Comparison of ENCODE assay signal across 8 cellular contexts in genomic region chr14:73612339-73613045, GRCh38. TPM values are rescaled to one million over a fixed set of nuclear protein-coding genes. Genes with fewer than 3 reads are reported as not detected.
DNase-seq lines count a peak whose midpoint lies in the region; ATAC-seq, FAIRE-seq and TF ChIP-seq lines count a peak whose summit lies in the region.

Gene ACOT6, plus strand, starts transcription at chr14:73612517. Its CDS starts 55 bp downstream, at chr14:73612572.

- H3K4me1 Mint-ChIP-seq in T-helper 17 cell = peaks cover 2% of the 10 kb centered on the region

- peak within 1 kb of the TSS; percentile 90 for H3K4me3 Mint-ChIP-seq in T-helper 17 cell

- H3K4me2 ChIP-seq in Karpas-422 (ENCODE audit: low read depth, low read length, poor library complexity, severe bottlenecking) = peak within 1 kb of the TSS; percentile 59

- no peaks in the 10 kb centered on the region for H3K36me3 Mint-ChIP-seq in T-helper 17 cell (ENCODE audit: low read depth)

- FAIRE-seq in D721Med (lab: Jason Lieb, UNC) (no peak), urothelium cell line (lab: Jason Lieb, UNC) (peak; percentile 5)

- WGBS in right cardiac atrium = under 1% methylated on average over 84 of the region's 84 CpGs
- WGBS in psoas muscle, 3 donors = 0 to 1% (median 1%) methylated on average over 54 to 84 of the region's 84 CpGs

- peak within 1 kb of the TSS; percentile 46; the same call in 1 of the 2 replicates for H2AFZ ChIP-seq in Karpas-422 (ENCODE audit: low read length)

- H3K36me3 ChIP-seq in Karpas-422 (ENCODE audit: insufficient read depth, low read length) (no peaks in the 10 kb centered on the region), psoas muscle (ENCODE audit: insufficient read depth in 1 of 2, low read depth in 1 of 2) (no peaks in the 10 kb centered on the region)

- H3K27ac Mint-ChIP-seq in T-helper 17 cell = peak within 1 kb of the TSS; percentile 59

- H3K27me3 ChIP-seq in Karpas-422 (ENCODE audit: low read length) = no peaks in the 10 kb centered on the region
- H3K27me3 ChIP-seq in right cardiac atrium (ENCODE audit: control insufficient read depth, insufficient read depth) = no peaks in the 10 kb centered on the region
- H3K27me3 ChIP-seq in psoas muscle (ENCODE audit: insufficient read depth in 3 of 3, low read length in 2 of 3) = no peaks in the 10 kb centered on the region

- H3K9me3 ChIP-seq in Karpas-422 (ENCODE audit: low read length) = no peaks in the 10 kb centered on the region
- no peaks in the 10 kb centered on the region for H3K9me3 ChIP-seq in T-helper 17 cell (ENCODE audit: control insufficient read depth, low read length, poor library complexity, severe bottlenecking)
- H3K9me3 ChIP-seq in right cardiac atrium (ENCODE audit: control insufficient read depth, low read length) = no peaks in the 10 kb centered on the region
- no peaks in the 10 kb centered on the region for H3K9me3 ChIP-seq in psoas muscle

- no peak within 1 kb of the TSS for H3K27ac ChIP-seq in Karpas-422 (ENCODE audit: low read length)
- peak within 1 kb of the TSS; percentile 65 for H3K27ac ChIP-seq in angular gyrus (ENCODE audit: low read depth, low read length)
- H3K27ac ChIP-seq in right cardiac atrium (ENCODE audit: low read length) = peak within 1 kb of the TSS; percentile 40
- peak within 1 kb of the TSS; percentile 82 for H3K27ac ChIP-seq in psoas muscle

- H3K4me1 ChIP-seq in Karpas-422 (ENCODE audit: low read length) = no peaks in the 10 kb centered on the region
- H3K4me1 ChIP-seq in right cardiac atrium (ENCODE audit: control insufficient read depth, insufficient read depth, low read length) = no peaks in the 10 kb centered on the region
- no peaks in the 10 kb centered on the region for H3K4me1 ChIP-seq in psoas muscle

- peak within 1 kb of the TSS; percentile 58 for H3K9ac ChIP-seq in Karpas-422 (ENCODE audit: low read length)

- ATAC-seq in GM21515 (IDR thresholded peaks at IDR 0.05; ENCODE audit: unreplicated experiment) (peak; percentile 55), T-helper 17 cell (peak; percentile 89), right cardiac atrium (peak; percentile 94 to 96), psoas muscle (peak; percentile 89 to 93 (median 91))

- peak; percentile 51 for DNase-seq in D721Med (ENCODE audit: insufficient read length, low spot score)
- peak; percentile 78 for DNase-seq in Karpas-422
- peak; percentile 38 to 51 (median 44) for DNase-seq in T-helper 17 cell
- peak; percentile 79 to 91 (median 91) for DNase-seq in right cardiac atrium
- peak; percentile 72 to 87 for DNase-seq in psoas muscle
- DNase-seq in urothelium cell line (ENCODE audit: low spot score) = no peak

- H4K20me1 ChIP-seq in Karpas-422 (ENCODE audit: insufficient read depth, low read depth, low read length) = no peaks in the 10 kb centered on the region

- peak within 1 kb of the TSS; percentile 63 for H3K4me3 ChIP-seq in Karpas-422 (ENCODE audit: low read length)
- peak within 1 kb of the TSS; percentile 47 for H3K4me3 ChIP-seq in right cardiac atrium (ENCODE audit: low read length)
- H3K4me3 ChIP-seq in psoas muscle = peak within 1 kb of the TSS; percentile 86

- no peaks in the 10 kb centered on the region for H3K9me2 ChIP-seq in Karpas-422 (replicated peaks; ENCODE audit: insufficient read depth, low read length)

- no peaks in the 10 kb centered on the region for H3K79me2 ChIP-seq in Karpas-422 (ENCODE audit: low read length)

- H3K27me3 Mint-ChIP-seq in T-helper 17 cell = peaks cover 9% of the 10 kb centered on the region

- TF ChIP-seq CTCF in D721Med (IDR thresholded peaks at IDR 0.05; ENCODE audit: insufficient read depth, missing control alignments) (no peak), psoas muscle (IDR thresholded peaks at IDR 0.05) (no peak)

- intact Hi-C loops in right cardiac atrium (cut with DNase I) (no loop called here), psoas muscle (cut with DNase I) (loop anchor here in 1 of 2 donors (5.0 kb wide), 2 partner anchors 45 to 120 kb away; partner anchors contain the start of genes ACOT2 and RIOX1)

RNA-seq across cellular contexts. Expression of gene ACOT6, which starts in this region (rescaled TPM):
- not detected in 2 replicates for total RNA-seq in Karpas-422 (2014; rRNA removed; shearing (Covaris generic); ENCODE audit: low replicate concordance)
- total RNA-seq in T-helper 17 cell (not detected), right cardiac atrium (not detected), psoas muscle (not detected)
- polyA plus RNA-seq in right cardiac atrium (not detected), psoas muscle (not detected)

Comparison
In these comparisons a context has a peak if more than half of its experiments do, and no peak if none do; other contexts are left out.
1. Peak in DNase-seq, H3K4me3 ChIP-seq, H3K9ac ChIP-seq and H3K4me2 ChIP-seq in Karpas-422; RNA of the gene not detected or under 1 TPM.
2. Peak in DNase-seq and ATAC-seq in T-helper 17 cell; RNA of the gene not detected or under 1 TPM.
3. Peak in DNase-seq, ATAC-seq, H3K4me3 ChIP-seq and H3K27ac ChIP-seq in right cardiac atrium; RNA of the gene not detected or under 1 TPM.
4. Peak in DNase-seq, ATAC-seq, H3K4me3 ChIP-seq and H3K27ac ChIP-seq in psoas muscle; RNA of the gene not detected or under 1 TPM.